Comparison of ENCODE assay signal across 8 cellular contexts in the genomic region with DNA sequence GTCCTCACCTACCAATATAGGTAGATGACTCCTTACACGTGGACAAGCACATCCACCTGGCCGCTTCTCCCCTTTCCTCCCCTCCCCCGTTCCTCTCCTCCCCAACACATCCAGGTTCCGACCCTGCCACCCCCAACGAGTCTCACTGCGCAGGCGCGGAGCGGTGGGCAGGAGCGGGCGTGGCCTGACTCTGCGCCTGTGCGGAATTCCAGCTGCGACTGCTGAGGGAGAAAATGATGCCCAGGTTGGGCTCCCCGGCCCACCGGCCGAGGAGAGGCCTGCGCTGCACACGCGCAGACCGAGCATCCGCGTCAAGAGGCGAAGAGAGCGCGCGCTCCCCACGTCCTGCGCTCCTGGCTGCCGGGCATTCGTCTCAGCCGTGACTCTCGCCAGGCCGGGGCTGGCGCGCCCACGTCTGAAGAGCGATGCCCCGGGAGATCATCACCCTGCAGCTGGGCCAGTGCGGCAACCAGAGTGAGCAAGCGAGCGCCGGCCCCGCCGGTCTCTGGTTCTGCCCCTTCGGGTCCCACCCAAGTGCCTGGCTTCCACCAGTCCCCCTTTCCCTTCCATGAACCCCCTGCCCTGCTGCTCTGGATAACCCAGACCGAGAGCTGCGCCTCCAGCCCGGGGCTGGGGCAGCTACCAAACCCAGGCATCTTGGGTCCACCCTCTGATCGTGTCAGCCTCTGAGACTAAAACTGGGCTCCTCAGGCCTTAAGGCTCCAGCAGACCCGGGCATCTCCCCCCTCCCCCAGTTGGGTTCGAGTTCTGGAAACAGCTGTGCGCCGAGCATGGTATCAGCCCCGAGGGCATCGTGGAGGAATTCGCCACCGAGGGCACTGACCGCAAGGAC. TPM values are rescaled to one million over a fixed set of nuclear protein-coding genes. Genes with fewer than 3 reads are reported as not detected.
DNase-seq lines count a peak whose midpoint lies in the region; ATAC-seq and TF ChIP-seq lines count a peak whose summit lies in the region.

TSS of gene TUBG2 (plus strand) at position 206 of the 853 bp plus-strand sequence. CDS start at position 426, 220 bp downstream.

- H3K9me3 ChIP-seq in RWPE2 (ENCODE audit: severe bottlenecking) (no peaks in the 10 kb centered on the region), stomach smooth muscle (ENCODE audit: control insufficient read depth in 2 of 2, low read length in 2 of 2) (no peaks in the 10 kb centered on the region)

- H3K27ac ChIP-seq in RWPE2 (ENCODE audit: poor library complexity, severe bottlenecking) (peak within 1 kb of the TSS; percentile 82), stomach smooth muscle (ENCODE audit: low read length) (peak within 1 kb of the TSS; percentile 55)

- H3K27me3 ChIP-seq in RWPE2 (ENCODE audit: insufficient read depth, poor library complexity, severe bottlenecking) (no peaks in the 10 kb centered on the region), stomach smooth muscle (ENCODE audit: control insufficient read depth in 1 of 2, insufficient read depth in 2 of 2, low read length in 2 of 2) (no peaks in the 10 kb centered on the region)

- H3K4me3 ChIP-seq in RWPE2 (ENCODE audit: severe bottlenecking), result peak within 1 kb of the TSS; percentile 47
- peak within 1 kb of the TSS; percentile 76 for H3K4me3 ChIP-seq in fibroblast of villous mesenchyme (ENCODE audit: low read depth, low read length)
- H3K4me3 ChIP-seq in stomach smooth muscle (ENCODE audit: low read length in 2 of 2), result peak within 1 kb of the TSS; percentile 71 to 83

- H3K27me3 Mint-ChIP-seq in nephron progenitor cell (ENCODE audit: low read depth, poor library complexity), result no peaks in the 10 kb centered on the region

- H3K36me3 Mint-ChIP-seq in nephron progenitor cell (ENCODE audit: low read depth), result peaks cover 14% of the 10 kb centered on the region

- peaks cover 27% of the 10 kb centered on the region for H3K4me1 Mint-ChIP-seq in nephron progenitor cell

- peak within 1 kb of the TSS; percentile 90 for H3K4me3 Mint-ChIP-seq in nephron progenitor cell

- H3K27ac Mint-ChIP-seq in nephron progenitor cell, result peak within 1 kb of the TSS; percentile 25

- H3K4me1 ChIP-seq in RWPE2 (ENCODE audit: insufficient read depth, poor library complexity, severe bottlenecking) (peaks cover 17% of the 10 kb centered on the region), stomach smooth muscle (ENCODE audit: control insufficient read depth, insufficient read depth, low read length) (peaks cover 18% of the 10 kb centered on the region)

- in situ Hi-C loops in GM13977 (cut with MboI; ENCODE audit: low pct_unique_long_range_greater_than_20kb, low sequenced_read_pairs, unreplicated experiment), result no loop called here

- H3K36me3 ChIP-seq in RWPE2 (ENCODE audit: low read depth), result peaks cover 39% of the 10 kb centered on the region
- peaks cover 4 to 17% of the 10 kb centered on the region in 2 donors for H3K36me3 ChIP-seq in stomach smooth muscle (ENCODE audit: control insufficient read depth in 2 of 2, insufficient read depth in 2 of 2, low read length in 2 of 2)

- no peak for TF ChIP-seq CTCF in GM13977 (IDR thresholded peaks at IDR 0.05; ENCODE audit: extremely low read depth, insufficient read depth, missing control alignments)
- no peak for TF ChIP-seq CTCF in RWPE2 (IDR thresholded peaks at IDR 0.05; ENCODE audit: poor library complexity, severe bottlenecking)
- TF ChIP-seq CTCF in fibroblast of villous mesenchyme (IDR thresholded peaks at IDR 0.05; ENCODE audit: insufficient read depth, low read depth, low read length), result no peak
- TF ChIP-seq CTCF in nephron progenitor cell (IDR thresholded peaks at IDR 0.05), result no peak

- DNase-seq in GM13977 (ENCODE audit: low spot score), result peak; percentile 88
- peak; percentile 76 to 77 for DNase-seq in Kasumi-1 (lab: John Stamatoyannopoulos, UW)
- DNase-seq in RWPE2 (ENCODE audit: low spot score), result peak; percentile 90
- DNase-seq in activated gamma-delta T cell treated with anti-CD3 and anti-CD28 coated beads, Interleukin-2, amount 50 U/mL, for 16 hours (ENCODE audit: low read depth), result peak; percentile 55
- DNase-seq in fibroblast of villous mesenchyme (ENCODE audit: low read depth), result peak; percentile 87
- DNase-seq in nephron progenitor cell, result peak; percentile 93

- peak within 1 kb of the TSS; percentile 73 to 84 for H3K9ac ChIP-seq in stomach smooth muscle (ENCODE audit: low read length in 2 of 2)

- ATAC-seq in RWPE2 (ENCODE audit: low read depth), result peak; percentile 80
- ATAC-seq in HG03460 (IDR thresholded peaks at IDR 0.05; ENCODE audit: unreplicated experiment), result no peak

- peaks cover 14% of the 10 kb centered on the region for H3K9me3 Mint-ChIP-seq in nephron progenitor cell

RNA-seq across cellular contexts. Expression of gene TUBG2, which starts in this region (rescaled TPM):
- 11.7 and 13.2 TPM in 2 replicates for total RNA-seq in fibroblast of villous mesenchyme
